Comparison of ENCODE assay signal across 8 cellular contexts in the genomic region with DNA sequence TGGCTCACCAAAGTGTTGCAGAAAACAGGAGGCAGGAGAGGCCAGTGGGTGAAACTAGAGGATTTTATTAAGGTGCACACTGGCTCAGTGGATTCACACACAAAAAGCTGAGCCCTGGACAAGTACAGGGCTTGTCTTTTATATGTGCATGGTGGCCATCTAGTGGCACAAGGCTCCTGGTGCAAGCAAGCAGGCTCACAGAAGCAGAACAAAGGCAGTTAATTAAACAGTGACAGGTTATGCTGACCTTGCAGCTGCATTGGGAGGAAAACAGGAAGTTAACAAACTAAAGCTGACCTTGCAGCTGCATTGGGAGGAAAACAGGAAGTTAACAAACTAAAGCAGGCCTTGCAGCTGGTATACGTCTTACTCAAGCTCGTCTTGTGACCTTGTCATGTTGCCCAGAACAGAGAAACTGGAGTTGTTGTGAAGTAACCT.
DNase-seq lines count a peak whose midpoint lies in the region; FAIRE-seq and TF ChIP-seq lines count a peak whose summit lies in the region.

No MANE protein-coding gene starts in this region.

- H2BK12ac ChIP-seq in H1 (ENCODE audit: low read depth, low read length), result no peak overlapping the region

- no peak overlapping the region for H3K27ac ChIP-seq in H1 (ENCODE audit: low read depth, low read length)
- no peak overlapping the region for H3K27ac ChIP-seq in prostate gland

- FAIRE-seq in H1 (lab: Jason Lieb, UNC) (no peak), urothelium cell line (lab: Jason Lieb, UNC) (no peak)

- no peak overlapping the region for H4K5ac ChIP-seq in H1 (ENCODE audit: insufficient read length, low read depth, low read length)

- H2BK5ac ChIP-seq in H1 (ENCODE audit: low read depth, low read length), result no peak overlapping the region

- peaks cover 51 to 56% of the 10 kb centered on the region in 2 experiments for H3K9me3 ChIP-seq in H1 (ENCODE audit: insufficient read depth in 2 of 2, low read depth in 1 of 2, low read length in 1 of 2)
- no peaks in the 10 kb centered on the region for H3K9me3 ChIP-seq in prostate gland

- TF ChIP-seq CTCF in GM12874 (IDR thresholded peaks at IDR 0.05; ENCODE audit: insufficient read depth, low read depth, low read length), result peak; percentile 20; the same call in 1 of the 2 replicates
- TF ChIP-seq CTCF in H1 (IDR thresholded peaks at IDR 0.05; ENCODE audit: control extremely low read depth in 1 of 3, insufficient read depth in 1 of 3, low read depth in 1 of 3, low read length in 3 of 3), result peak; percentile 36 to 56 (median 37)
- no peak for TF ChIP-seq CTCF in prostate gland (IDR thresholded peaks at IDR 0.05)

- no peaks in the 10 kb centered on the region for H3K27me3 ChIP-seq in H1 (replicated peaks in 1 of 4; ENCODE audit: control insufficient read depth in 3 of 4, extremely low read depth in 1 of 4, insufficient read depth in 3 of 4, low read length in 3 of 4)
- H3K27me3 ChIP-seq in prostate gland (replicated peaks; ENCODE audit: insufficient read depth), result no peaks in the 10 kb centered on the region

- H3K18ac ChIP-seq in H1 (ENCODE audit: extremely low read depth, low read length), result no peak overlapping the region

- POLR2A ChIA-PET in H1 (lab: Charles Lee; ENCODE audit: partially characterized antibody), result interaction anchor here (0.6 to 1.2 kb wide), 4 partner anchors 14 to 408 kb away, joined by 3 to 6 read pairs (median 3); no protein-coding TSS in a partner anchor

- TF ChIP-seq RAD21 in H1 (IDR thresholded peaks at IDR 0.05 in 1 of 2, conservative IDR thresholded peaks at IDR 0.05 in 1 of 2; ENCODE audit: low read depth in 2 of 2, low read length in 2 of 2), result peak; percentile 51 to 65

- H3K4me3 ChIP-seq in H1 (ENCODE audit: extremely low read depth in 1 of 4, insufficient read depth in 2 of 4, low read depth in 3 of 4, low read length in 4 of 4), result no peak overlapping the region
- H3K4me3 ChIP-seq in prostate gland, result no peak overlapping the region

- no peaks in the 10 kb centered on the region for H3K79me2 ChIP-seq in H1 (ENCODE audit: control insufficient read depth in 1 of 2, insufficient read depth in 2 of 2, low read length in 2 of 2)

- no peak overlapping the region for H2AFZ ChIP-seq in H1 (ENCODE audit: low read length)

- H2BK20ac ChIP-seq in H1 (ENCODE audit: low read length), result no peak overlapping the region

- no peak overlapping the region for H3K4me2 ChIP-seq in H1 (ENCODE audit: insufficient read depth in 1 of 2, low read depth in 2 of 2, low read length in 2 of 2)

- H4K91ac ChIP-seq in H1 (replicated peaks; ENCODE audit: insufficient read length, low read length), result no peak overlapping the region

- intact Hi-C loops in prostate gland (cut with DNase I), result no loop called here

- H3K23me2 ChIP-seq in H1 (ENCODE audit: low read depth, low read length), result 0 out of 2 replicates have a peak, but pooled peaks cover 1% of the 10 kb centered on the region

- H3K14ac ChIP-seq in H1 (ENCODE audit: insufficient read length), result no peak overlapping the region

- no peak overlapping the region for H2BK15ac ChIP-seq in H1 (ENCODE audit: low read length)

- no peaks in the 10 kb centered on the region for H3K79me1 ChIP-seq in H1 (ENCODE audit: low read depth, low read length)

- H3K4ac ChIP-seq in H1 (replicated peaks; ENCODE audit: insufficient read length, low read depth, low read length), result no peak overlapping the region

- TF ChIP-seq POLR2A in H1 (IDR thresholded peaks at IDR 0.05; ENCODE audit: control extremely low read depth in 1 of 2, low read depth in 2 of 2, low read length in 2 of 2) (no peak), prostate gland (IDR thresholded peaks at IDR 0.05) (no peak)

- no peak overlapping the region for H2AK5ac ChIP-seq in H1 (ENCODE audit: low read depth, low read length)

- H3K56ac ChIP-seq in H1 (replicated peaks; ENCODE audit: insufficient read length, low read depth, low read length), result no peak overlapping the region

- H3K9ac ChIP-seq in H1 (replicated peaks in 1 of 4; ENCODE audit: extremely low read depth in 1 of 4, low read depth in 3 of 4, low read length in 3 of 4), result no peak overlapping the region

- DNase-seq in AML-193 (lab: John Stamatoyannopoulos, UW) (peak; percentile 68 to 78), NCI-H526 treated with DMSO at 0.1 percent for 48 hours (lab: John Stamatoyannopoulos, UW) (peak; percentile 1), H1 (ENCODE audit: low read depth in 1 of 2, low spot score in 2 of 2) (peak in 1 of 2 experiments; percentile 34), prostate gland (ENCODE audit: low spot score) (no peak), urothelium cell line (ENCODE audit: low spot score) (no peak), NCI-H128 (lab: John Stamatoyannopoulos, UW; ENCODE audit: unreplicated experiment) (no peak), activated gamma-delta T cell treated with Interleukin-2 at 50 U/mL for 16 hours (no peak)

- H3K4me1 ChIP-seq in H1 (replicated peaks in 1 of 4; ENCODE audit: control insufficient read depth in 3 of 4, insufficient read depth in 4 of 4, low read length in 3 of 4), result no peaks in the 10 kb centered on the region
- H3K4me1 ChIP-seq in prostate gland (replicated peaks), result no peaks in the 10 kb centered on the region

- no peak overlapping the region for H2BK120ac ChIP-seq in H1 (replicated peaks; ENCODE audit: low read depth, low read length)

- no peak overlapping the region for H3K23ac ChIP-seq in H1 (ENCODE audit: insufficient read length)

- CTCF ChIA-PET in H1 (lab: Charles Lee; ENCODE audit: partially characterized antibody), result interaction anchor here (0.8 to 0.9 kb wide), 2 partner anchors 218 to 471 kb away, joined by 3 read pairs; no protein-coding TSS in a partner anchor

- H4K8ac ChIP-seq in H1 (ENCODE audit: extremely low read depth, insufficient read depth, low read length), result no peak overlapping the region

- TF ChIP-seq EP300 in H1 (IDR thresholded peaks at IDR 0.05; ENCODE audit: borderline replicate concordance in 1 of 2, low read depth in 2 of 2, low read length in 2 of 2), result peak in 1 of 2 experiments; percentile 55; a peak in 1 of 3 replicates

- H3K36me3 ChIP-seq in H1 (ENCODE audit: control insufficient read depth in 2 of 4, insufficient read depth in 4 of 4, low read length in 3 of 4) (peaks cover 0 to 7% (median 2%) of the 10 kb centered on the region in 4 experiments; a peak in 3 of 8 replicates), prostate gland (no peaks in the 10 kb centered on the region)

- 77% methylated on average over 2 of the region's 2 CpGs; no CpG with 5 or more reads in 1 of the 2 experiments for WGBS in H1 (ENCODE audit: extremely low coverage in 1 of 2, insufficient coverage in 1 of 2, insufficient read length in 1 of 2, insufficient replicate concordance in 2 of 2, low coverage in 1 of 2, low lambda C conversion rate in 2 of 2, missing lambda C conversion rate in 1 of 2), 2 experiments
- WGBS in prostate gland, result 64% methylated on average over 2 of the region's 2 CpGs

- H4K20me1 ChIP-seq in H1 (replicated peaks in 1 of 2; ENCODE audit: control insufficient read depth in 1 of 2, insufficient read depth in 2 of 2, low read length in 2 of 2), result no peaks in the 10 kb centered on the region

TF ChIP-seq in H1, 55 proteins besides CTCF, POLR2A, EP300 and RAD21:
- TF ChIP-seq SRF (IDR thresholded peaks at IDR 0.05; ENCODE audit: low read depth, low read length) (no peak), BCL11A (IDR thresholded peaks at IDR 0.05; ENCODE audit: low read depth in 2 of 2, low read length in 2 of 2) (no peak), CTBP2 (IDR thresholded peaks at IDR 0.05; ENCODE audit: borderline replicate concordance, insufficient read depth, insufficient read length, low read length) (no peak), TCF12 (IDR thresholded peaks at IDR 0.05; ENCODE audit: low read depth, low read length) (no peak), NRF1 (IDR thresholded peaks at IDR 0.05; ENCODE audit: low read depth, low read length) (no peak), MAFK (IDR thresholded peaks at IDR 0.05; ENCODE audit: low read depth, low read length) (peak; percentile 14; the same call in 1 of the 2 replicates)

Comparison
In these comparisons a context has a peak if more than half of its experiments do, and no peak if none do; other contexts are left out.
1. DNase-seq: peak in AML-193 (2 of 2) and NCI-H526 treated with DMSO at 0.1 percent for 48 hours (single experiment); none in prostate gland (single experiment), urothelium cell line (single experiment), NCI-H128 (single experiment) and activated gamma-delta T cell treated with Interleukin-2 at 50 U/mL for 16 hours (single experiment).
2. CTCF ChIP-seq: peak in GM12874 (single experiment) and H1 (3 of 3); none in prostate gland (0 of 4).